26 cellular contexts compared by ENCODE assay signal in the genomic region with DNA sequence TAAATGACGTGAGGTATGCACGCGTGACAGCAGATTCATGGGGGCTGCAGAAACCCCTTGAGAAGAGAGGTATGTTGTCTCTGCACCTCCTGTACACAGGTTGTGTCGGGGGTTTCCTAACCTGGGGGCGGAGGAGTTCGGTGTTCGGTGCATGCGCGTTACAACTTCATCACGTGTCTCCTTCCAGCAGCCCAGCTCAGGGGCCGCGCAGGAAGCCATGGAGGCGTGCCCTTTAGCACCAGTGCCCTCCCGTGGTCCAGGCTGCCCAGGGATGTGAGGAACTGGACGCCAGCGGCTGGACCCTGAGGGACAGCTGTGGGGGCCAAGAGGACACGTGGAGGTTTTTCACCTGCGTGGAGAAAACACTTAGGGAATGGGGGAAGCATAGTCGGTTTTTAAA.
"Had no signal": no experiment of that assay in that cellular context is flagged by ENCODE, and none has a peak within 500 bp of the region (broad histone marks: within the 10 kb centered on the region; RNA-seq: fewer than 3 reads in every experiment).

No MANE protein-coding gene starts in this region.

- H3K4me3 Mint-ChIP-seq: activated CD8-positive, alpha-beta memory T cell treated with anti-CD3 and anti-CD28 coated beads, Interleukin-2, amount 10 ng/mL, durations not matched to agents 7 days and 5 days; activated naive CD4-positive, alpha-beta T cell treated with anti-CD3 and anti-CD28 coated beads, Interleukin-2, amount 10 ng/mL, durations not matched to agents 7 days and 5 days; activated naive CD8-positive, alpha-beta T cell treated with anti-CD3 and anti-CD28 coated beads for 36 hours; activated T-cell treated with anti-CD3 and anti-CD28 coated beads, Interleukin-2, amount 50 U/mL, for 24 hours; activated T-helper 1 cell treated with anti-CD3 and anti-CD28 coated beads, Interleukin-12 subunit alpha, Interleukin-12 subunit beta, Interleukin-2, Interleukin-4 antibody, amounts not matched to agents 30 ng/mL and 10 ng/mL and 1 ng/mL, durations not matched to agents 14 hours and 24 hours and 36 hours; IgD-negative memory B cell; T-helper 1 cell treated with Interleukin-12 subunit alpha and Interleukin-12 subunit beta and Interleukin-4 antibody, amounts not matched to agents 30 μg/mL and 1 μg/mL, for 36 hours had no signal

- H3K4me1 Mint-ChIP-seq: activated CD8-positive, alpha-beta memory T cell treated with anti-CD3 and anti-CD28 coated beads, Interleukin-2, amount 10 ng/mL, durations not matched to agents 7 days and 5 days; activated naive CD4-positive, alpha-beta T cell treated with anti-CD3 and anti-CD28 coated beads, Interleukin-2, amount 10 ng/mL, durations not matched to agents 7 days and 5 days; activated naive CD8-positive, alpha-beta T cell treated with anti-CD3 and anti-CD28 coated beads for 36 hours; IgD-negative memory B cell had no signal

- ATAC-seq: activated CD4-positive, CD25-positive, alpha-beta regulatory T cell treated with anti-CD3 and anti-CD28 coated beads, Interleukin-2, amount 50 U/mL, for 24 hours; activated CD8-positive, alpha-beta memory T cell treated with anti-CD3 and anti-CD28 coated beads, Interleukin-2, amount 10 ng/mL, durations not matched to agents 7 days and 5 days; Panc1; SK-N-SH treated with all-trans-retinoic acid at 6 μM for 48 hours had no signal

- H3K27me3 ChIP-seq: brain microvascular endothelial cell, SJSA1 had no signal

- H3K4me1 ChIP-seq: SJSA1 had no signal

- DNase-seq: activated CD4-positive, alpha-beta T cell treated with anti-CD3 and anti-CD28 coated beads for 48 hours; activated CD4-positive, alpha-beta T cell treated with anti-CD3 and anti-CD28 coated beads, Interleukin-2, amount 50 U/mL, for 48 hours; activated CD8-positive, alpha-beta memory T cell treated with anti-CD3 and anti-CD28 coated beads, Interleukin-2, amount 10 ng/mL, durations not matched to agents 7 days and 5 days; activated gamma-delta T cell; activated naive CD8-positive, alpha-beta T cell treated with anti-CD3 and anti-CD28 coated beads for 36 hours; activated T-cell treated with anti-CD3 and anti-CD28 coated beads, Interleukin-2, amount 50 U/mL, for 24 hours; brain microvascular endothelial cell; KG1; NCI-H1048; NCI-H1417 treated with DMSO at 0.1 percent for 48 hours; NCI-H1694 treated with DMSO at 0.1 percent for 48 hours; NCI-H2029 treated with DMSO at 0.1 percent for 48 hours; NCI-H510A treated with DMSO at 0.1 percent for 48 hours; NCI-H69; NK-92 treated with Interleukin-12 subunit alpha and Interleukin-12 subunit beta, amount 100 ng/mL, for 24 hours; OCI-M1; SHP77 had no signal

- H3K36me3 ChIP-seq: brain microvascular endothelial cell, SJSA1 had no signal

- H3K36me3 Mint-ChIP-seq: activated CD8-positive, alpha-beta memory T cell treated with anti-CD3 and anti-CD28 coated beads, Interleukin-2, amount 10 ng/mL, durations not matched to agents 7 days and 5 days had no signal

- H3K27me3 Mint-ChIP-seq: activated CD8-positive, alpha-beta memory T cell treated with anti-CD3 and anti-CD28 coated beads, Interleukin-2, amount 10 ng/mL, durations not matched to agents 7 days and 5 days; activated naive CD4-positive, alpha-beta T cell treated with anti-CD3 and anti-CD28 coated beads, Interleukin-2, amount 10 ng/mL, durations not matched to agents 7 days and 5 days; activated naive CD8-positive, alpha-beta T cell treated with anti-CD3 and anti-CD28 coated beads for 36 hours; activated T-cell treated with anti-CD3 and anti-CD28 coated beads, Interleukin-2, amount 50 U/mL, for 24 hours; IgD-negative memory B cell had no signal

- H3K27ac Mint-ChIP-seq: activated CD8-positive, alpha-beta memory T cell treated with anti-CD3 and anti-CD28 coated beads, Interleukin-2, amount 10 ng/mL, durations not matched to agents 7 days and 5 days; activated naive CD4-positive, alpha-beta T cell treated with anti-CD3 and anti-CD28 coated beads, Interleukin-2, amount 10 ng/mL, durations not matched to agents 7 days and 5 days; activated naive CD8-positive, alpha-beta T cell treated with anti-CD3 and anti-CD28 coated beads for 36 hours; activated T-cell treated with anti-CD3 and anti-CD28 coated beads, Interleukin-2, amount 50 U/mL, for 24 hours; activated T-helper 1 cell treated with anti-CD3 and anti-CD28 coated beads, Interleukin-12 subunit alpha, Interleukin-12 subunit beta, Interleukin-2, Interleukin-4 antibody, amounts not matched to agents 30 ng/mL and 10 ng/mL and 1 ng/mL, durations not matched to agents 14 hours and 24 hours and 36 hours; IgD-negative memory B cell; T-helper 1 cell treated with Interleukin-12 subunit alpha and Interleukin-12 subunit beta and Interleukin-4 antibody, amounts not matched to agents 30 μg/mL and 1 μg/mL, for 36 hours had no signal

- H3K4me3 ChIP-seq: SJSA1 had no signal

- H3K27ac ChIP-seq: brain microvascular endothelial cell, RWPE1, SJSA1 had no signal
